In genomic region chr21:15171546-15171945, GRCh38 we compare ENCODE assay signal across 29 cellular contexts.
"Had no signal": no experiment of that assay in that cellular context is flagged by ENCODE, and none has a peak within 500 bp of the region (broad histone marks: within the 10 kb centered on the region; RNA-seq: fewer than 3 reads in every experiment).

No MANE protein-coding gene starts in this region.

- H3K36me3 Mint-ChIP-seq: mesothelial cell of epicardium; naive thymus-derived CD4-positive, alpha-beta T cell; natural killer cell treated with Interleukin-12 subunit alpha and Interleukin-12 subunit beta and Interleukin-15 and Interleukin-18, amount 100 ng/mL, for 72 hours; stimulated activated memory B cell treated with anti-CD40 and anti-IgM and Interleukin-4, amounts not matched to agents 10 μg/mL and 1 μg/mL and 100 μg/mL, for 72 hours had no signal

- H3K4me3 ChIP-seq: heart right ventricle, hepatocyte, left ventricle myocardium inferior, lung, ovary, sigmoid colon, smooth muscle cell, testis, thyroid gland, transverse colon, upper lobe of right lung had no signal

- H3K9me3 Mint-ChIP-seq: mesothelial cell of epicardium; natural killer cell treated with Interleukin-12 subunit alpha and Interleukin-12 subunit beta and Interleukin-15 and Interleukin-18, amount 100 ng/mL, for 72 hours; stimulated activated memory B cell treated with anti-CD40 and anti-IgM and Interleukin-4, amounts not matched to agents 10 μg/mL and 1 μg/mL and 100 μg/mL, for 72 hours; stimulated activated naive CD8-positive, alpha-beta T cell treated with anti-CD3 and anti-CD28 coated beads, Interleukin-15, amount 100 ng/mL, for 72 hours had no signal

- H3K4me2 ChIP-seq: hepatocyte, smooth muscle cell had no signal

- H3K4me3 Mint-ChIP-seq: mesothelial cell of epicardium; natural killer cell treated with Interleukin-12 subunit alpha and Interleukin-12 subunit beta and Interleukin-15 and Interleukin-18, amount 100 ng/mL, for 72 hours; stimulated activated memory B cell treated with anti-CD40 and anti-IgM and Interleukin-4, amounts not matched to agents 10 μg/mL and 1 μg/mL and 100 μg/mL, for 72 hours; stimulated activated naive CD8-positive, alpha-beta T cell treated with anti-CD3 and anti-CD28 coated beads, Interleukin-15, amount 100 ng/mL, for 72 hours had no signal

- H3K79me2 ChIP-seq: hepatocyte had no signal

- DNase-seq: heart right ventricle; left colon; left ventricle myocardium inferior; mesendoderm; naive thymus-derived CD4-positive, alpha-beta T cell; ovary; retina; sigmoid colon; stimulated activated CD4-positive, alpha-beta T cell treated with anti-CD3 and anti-CD28 coated beads, Interleukin-1b, Interleukin-23, amount 100 ng/mL, for 48 hours; stimulated activated CD4-positive, alpha-beta T cell treated with anti-CD3 and anti-CD28 coated beads, Interleukin-2, amount 100 ng/mL, for 48 hours; stimulated activated CD4-positive, alpha-beta T cell treated with anti-CD3 and anti-CD28 coated beads, Interleukin-4, amount 100 ng/mL, for 4 hours; stimulated activated CD8-positive, alpha-beta memory T cell treated with anti-CD3 and anti-CD28 coated beads, Interleukin-4, amount 100 ng/mL, for 48 hours; stimulated activated naive CD4-positive, alpha-beta T cell treated with Interleukin-2 at 50 U/mL for 16 hours; stimulated activated naive CD8-positive, alpha-beta T cell treated with anti-CD3 and anti-CD28 coated beads, Interleukin-15, amount 100 ng/mL, for 72 hours; substantia nigra; testis; thyroid gland; transverse colon; upper lobe of right lung had no signal

- H2AFZ ChIP-seq: hepatocyte had no signal

- H3K27me3 ChIP-seq: heart right ventricle, hepatocyte, ovary, sigmoid colon, testis, thyroid gland, transverse colon, upper lobe of right lung had no signal

- H3K4me1 ChIP-seq: heart right ventricle, left ventricle myocardium inferior, sigmoid colon, testis, thyroid gland, transverse colon, upper lobe of right lung had no signal

- H3K9me3 ChIP-seq: left ventricle myocardium inferior, ovary, sigmoid colon, testis, thyroid gland, transverse colon, upper lobe of right lung had no signal

- FAIRE-seq: keratinocyte, urothelium cell line had no signal

- H3K27ac ChIP-seq: heart right ventricle, hepatocyte, left ventricle myocardium inferior, ovary, sigmoid colon, testis, thyroid gland, transverse colon, upper lobe of right lung had no signal

- ATAC-seq: heart right ventricle; left colon; naive thymus-derived CD4-positive, alpha-beta T cell; natural killer cell treated with Interleukin-12 subunit alpha and Interleukin-12 subunit beta and Interleukin-15 and Interleukin-18, amount 100 ng/mL, for 72 hours; right cardiac atrium; stimulated activated memory B cell treated with anti-CD40 and anti-IgM and Interleukin-4, amounts not matched to agents 10 μg/mL and 1 μg/mL and 100 μg/mL, for 72 hours; stimulated activated naive CD8-positive, alpha-beta T cell treated with anti-CD3 and anti-CD28 coated beads, Interleukin-15, amount 100 ng/mL, for 72 hours; upper lobe of right lung had no signal

- H3K36me3 ChIP-seq: heart right ventricle, left ventricle myocardium inferior, ovary, sigmoid colon, thyroid gland, transverse colon, upper lobe of right lung had no signal

- H3K4me1 Mint-ChIP-seq: mesothelial cell of epicardium; stimulated activated memory B cell treated with anti-CD40 and anti-IgM and Interleukin-4, amounts not matched to agents 10 μg/mL and 1 μg/mL and 100 μg/mL, for 72 hours had no signal

- H3K27ac Mint-ChIP-seq: mesothelial cell of epicardium; natural killer cell treated with Interleukin-12 subunit alpha and Interleukin-12 subunit beta and Interleukin-15 and Interleukin-18, amount 100 ng/mL, for 72 hours; progenitor cell of endocrine pancreas; stimulated activated memory B cell treated with anti-CD40 and anti-IgM and Interleukin-4, amounts not matched to agents 10 μg/mL and 1 μg/mL and 100 μg/mL, for 72 hours; stimulated activated naive CD8-positive, alpha-beta T cell treated with anti-CD3 and anti-CD28 coated beads, Interleukin-15, amount 100 ng/mL, for 72 hours had no signal

- H3K27me3 Mint-ChIP-seq: stimulated activated naive CD8-positive, alpha-beta T cell treated with anti-CD3 and anti-CD28 coated beads, Interleukin-15, amount 100 ng/mL, for 72 hours had no signal
